In genomic region chr12:108802666-108803036, GRCh38 we compare ENCODE assay signal across 11 cellular contexts. TPM values are rescaled to one million over a fixed set of nuclear protein-coding genes. Genes with fewer than 3 reads are reported as not detected.
DNase-seq lines count a peak whose midpoint lies in the region; FAIRE-seq and TF ChIP-seq lines count a peak whose summit lies in the region.
"Had no signal": no experiment of that assay in that cellular context is flagged by ENCODE, and none has a peak within 500 bp of the region (broad histone marks: within the 10 kb centered on the region; RNA-seq: fewer than 3 reads in every experiment).

No MANE protein-coding gene starts in this region.

- H3K9me3 ChIP-seq in adrenal gland (replicated peaks in 1 of 3) (no peaks in the 10 kb centered on the region), iPS-20b (ENCODE audit: insufficient read depth, low read depth, low read length) (no peaks in the 10 kb centered on the region), sigmoid colon (no peaks in the 10 kb centered on the region)

- TF ChIP-seq EP300 in sigmoid colon (IDR thresholded peaks at IDR 0.05): peak in 1 of 4 donors; percentile 5

- H3K36me3 ChIP-seq in adrenal gland (replicated peaks in 1 of 2) (peaks cover 0 to 69% of the 10 kb centered on the region in 2 donors), iPS-20b (ENCODE audit: insufficient read depth, low read depth, low read length) (peaks cover 69% of the 10 kb centered on the region), sigmoid colon (peaks cover 4 to 25% (median 13%) of the 10 kb centered on the region in 4 donors)

- 33 to 48% (median 42%) methylated on average over 4 of the region's 4 CpGs for WGBS in adrenal gland, 4 donors
- 69 to 91% methylated on average over 4 of the region's 4 CpGs for WGBS in sigmoid colon, 2 donors

- peaks cover 4% of the 10 kb centered on the region for H3K4me1 Mint-ChIP-seq in CD14-positive monocyte

- peaks cover 0 to 4% (median 0%) of the 10 kb centered on the region in 7 donors for H3K9me3 Mint-ChIP-seq in CD14-positive monocyte
- H3K9me3 Mint-ChIP-seq: activated T-cell treated with anti-CD3 and anti-CD28 coated beads, Interleukin-2, amount 50 U/mL, for 72 hours; CD8-positive, alpha-beta T cell had no signal

- intact Hi-C loops in adrenal gland (cut with DNase I) (loop anchor here (5.0 kb wide), 1 partner anchor 135 kb away; no protein-coding TSS in a partner anchor), sigmoid colon (cut with DNase I) (loop anchor here (1.0 to 10.0 kb wide), 7 partner anchors 34 to 678 kb away; partner anchors contain the start of genes ALKBH2, UNG and WSCD2), posterior vena cava (cut with DNase I) (loop anchor here (1.0 to 5.0 kb wide), 4 partner anchors 70 to 240 kb away; partner anchors contain the start of genes CORO1C (in 1 of the 2), ISCU (in 1 of the 2) and SART3 (in 1 of the 2)), CD14-positive monocyte (cut with micrococcal nuclease) (loop anchor here (2.0 to 10.0 kb wide), 5 partner anchors 52 to 240 kb away; partner anchors contain the start of genes ISCU (in 2 of the 2), SART3 (in 2 of the 2), CORO1C (in 1 of the 2) and SSH1 (in 1 of the 2))

- H3K4me3 ChIP-seq in adrenal gland (no peak overlapping the region), iPS-20b (ENCODE audit: low read length) (peak overlapping the region; percentile 24), sigmoid colon (peak overlapping the region in 3 of 4 donors; percentile 25 to 34 (median 27))

- no peak for FAIRE-seq in frontal cortex (lab: Jason Lieb, UNC)

- peak overlapping the region in 1 of 7 donors; percentile 36 for H3K27ac Mint-ChIP-seq in CD14-positive monocyte
- H3K27ac Mint-ChIP-seq: activated T-cell treated with anti-CD3 and anti-CD28 coated beads, Interleukin-2, amount 50 U/mL, for 72 hours had no signal

- peak; percentile 57 for DNase-seq in EH (ENCODE audit: low read depth)
- no peak for DNase-seq in adrenal gland
- DNase-seq in sigmoid colon: no peak
- DNase-seq in posterior vena cava (ENCODE audit: low spot score): no peak
- no peak for DNase-seq in CD14-positive monocyte (ENCODE audit: low spot score)
- no peak for DNase-seq in frontal cortex (ENCODE audit: low spot score in 2 of 2)
- no peak for DNase-seq in activated gamma-delta T cell treated with Interleukin-2 at 50 U/mL for 16 hours
- DNase-seq: activated T-cell treated with anti-CD3 and anti-CD28 coated beads, Interleukin-2, amount 50 U/mL, for 72 hours; CD8-positive, alpha-beta T cell; effector CD8-positive, alpha-beta T cell had no signal

- no peak for TF ChIP-seq CTCF in adrenal gland (IDR thresholded peaks at IDR 0.05)
- no peak for TF ChIP-seq CTCF in sigmoid colon (IDR thresholded peaks at IDR 0.05)
- TF ChIP-seq CTCF in CD14-positive monocyte (IDR thresholded peaks at IDR 0.05): no peak

- TF ChIP-seq POLR2A in adrenal gland (IDR thresholded peaks at IDR 0.05) (no peak), sigmoid colon (IDR thresholded peaks at IDR 0.05) (no peak)

- H3K27ac ChIP-seq in adrenal gland (peak overlapping the region; percentile 18 to 94 (median 84)), iPS-20b (ENCODE audit: low read length) (peak overlapping the region; percentile 80), sigmoid colon (peak overlapping the region; percentile 91 to 97 (median 92))

- peak overlapping the region; percentile 53; the same call in 1 of the 2 replicates for H3K9ac ChIP-seq in iPS-20b (ENCODE audit: low read depth, low read length)

- H3K4me1 ChIP-seq in adrenal gland (replicated peaks in 1 of 2) (peaks cover 6 to 41% of the 10 kb centered on the region in 2 donors), iPS-20b (ENCODE audit: insufficient read depth, low read length) (peaks cover 24% of the 10 kb centered on the region), sigmoid colon (peaks cover 0 to 96% (median 90%) of the 10 kb centered on the region in 4 donors)

- H3K36me3 Mint-ChIP-seq in CD14-positive monocyte: peaks cover 87 to 88% of the 10 kb centered on the region in 2 donors

- H3K27me3 Mint-ChIP-seq in CD14-positive monocyte (ENCODE audit: low read depth in 3 of 3): no peaks in the 10 kb centered on the region

- H3K27me3 ChIP-seq in adrenal gland (no peaks in the 10 kb centered on the region), iPS-20b (ENCODE audit: insufficient read depth, low read length) (no peaks in the 10 kb centered on the region), sigmoid colon (no peaks in the 10 kb centered on the region)

- H3K4me3 Mint-ChIP-seq in CD14-positive monocyte: no peak overlapping the region
- H3K4me3 Mint-ChIP-seq: activated T-cell treated with anti-CD3 and anti-CD28 coated beads, Interleukin-2, amount 50 U/mL, for 72 hours; CD8-positive, alpha-beta T cell had no signal

RNA-seq across cellular contexts. Expression of gene SSH1, which starts 54.7 kb away (rescaled TPM):
- total RNA-seq in adrenal gland: 10 to 100 TPM; 12.8 to 40.1 (median 24.9) TPM
- polyA plus RNA-seq in adrenal gland: 1 to 10 TPM; 5.3 to 9.4 (median 7.8) TPM
- 10 to 100 TPM in 3 of 4 donors, 1 to 10 TPM in 1; 9.9 to 19.7 (median 12.6) TPM for total RNA-seq in sigmoid colon
- 10 to 100 TPM in 1 of 3 donors, 1 to 10 TPM in 2; 3.6 to 10.1 (median 5.1) TPM for polyA plus RNA-seq in sigmoid colon
- 10 to 100 TPM; 34.7 to 43.9 TPM for total RNA-seq in posterior vena cava
- polyA plus RNA-seq in CD14-positive monocyte: 1 to 10 TPM; 5.2 to 8.7 TPM
- total RNA-seq in frontal cortex: 4.1 TPM

Comparison
In these comparisons a context has a peak if more than half of its experiments do, and no peak if none do; other contexts are left out.
1. H3K4me3 ChIP-seq: peak in iPS-20b (single experiment) and sigmoid colon (3 of 4); none in adrenal gland (0 of 4).
2. Peak in every context shown above with its lines, with median percentiles within 50 percentile points of each other: H3K27ac ChIP-seq.